16 cellular contexts compared by ENCODE assay signal in the genomic region with DNA sequence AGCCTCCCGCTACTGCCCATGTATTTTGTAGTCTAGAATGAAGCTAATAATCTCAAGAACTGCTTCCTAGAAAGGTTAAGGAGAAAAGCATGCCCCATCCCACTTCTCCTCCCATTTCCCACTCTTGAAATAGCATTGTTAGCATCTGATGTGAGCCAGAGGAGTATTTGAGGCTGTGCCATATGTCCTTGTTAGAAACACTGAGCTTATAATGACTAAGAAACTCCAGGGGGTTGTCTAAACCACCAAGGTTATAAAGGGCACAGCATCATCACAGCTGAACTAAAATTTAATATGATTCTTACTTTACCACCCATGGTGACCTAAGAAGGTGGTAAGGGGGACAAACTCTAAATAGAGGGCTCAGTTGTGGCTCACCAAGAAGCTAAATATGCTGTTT. TPM values are rescaled to one million over a fixed set of nuclear protein-coding genes. Genes with fewer than 3 reads are reported as not detected.
DNase-seq lines count a peak whose midpoint lies in the region; ATAC-seq, FAIRE-seq and TF ChIP-seq lines count a peak whose summit lies in the region.
"Had no signal": no experiment of that assay in that cellular context is flagged by ENCODE, and none has a peak within 500 bp of the region (broad histone marks: within the 10 kb centered on the region; RNA-seq: fewer than 3 reads in every experiment).

No MANE protein-coding gene starts in this region.

- H3K27ac ChIP-seq in heart left ventricle: peak overlapping the region in 8 of 12 donors; percentile 14 to 69 (median 45)
- H3K27ac ChIP-seq in tibial nerve: peak overlapping the region in 3 of 4 donors; percentile 3 to 77 (median 71)
- H3K27ac ChIP-seq: cardiac muscle cell, neutrophil, stomach had no signal

- intact Hi-C loops in heart left ventricle (cut with DNase I) (no loop called here), Right ventricle myocardium superior (cut with DNase I) (no loop called here)

- H3K4me1 ChIP-seq in heart left ventricle: peaks cover 0 to 34% (median 11%) of the 10 kb centered on the region in 12 donors
- peaks cover 0 to 20% (median 5%) of the 10 kb centered on the region in 4 donors for H3K4me1 ChIP-seq in tibial nerve
- H3K4me1 ChIP-seq: BE2C had no signal

- ATAC-seq in heart left ventricle: peak in 2 of 4 donors; percentile 52 to 71
- ATAC-seq in Right ventricle myocardium superior (ENCODE audit: poor library complexity): no peak
- ATAC-seq in GM19455 (IDR thresholded peaks at IDR 0.05; ENCODE audit: unreplicated experiment): no peak
- no peak for ATAC-seq in HG03196 (IDR thresholded peaks at IDR 0.05; ENCODE audit: unreplicated experiment)

- no peak for TF ChIP-seq EP300 in tibial nerve (IDR thresholded peaks at IDR 0.05)

- 65 to 79% (median 78%) methylated on average over 1 of the region's 1 CpG for WGBS in heart left ventricle, 4 donors
- 95% methylated on average over 1 of the region's 1 CpG for WGBS in tibial nerve, 2 donors

- peaks cover 0 to 4% (median 0%) of the 10 kb centered on the region in 12 donors for H3K9me3 ChIP-seq in heart left ventricle
- no peaks in the 10 kb centered on the region for H3K9me3 ChIP-seq in tibial nerve
- H3K9me3 ChIP-seq: BE2C, stomach had no signal

- TF ChIP-seq CTCF in heart left ventricle (IDR thresholded peaks at IDR 0.05) (no peak), foreskin fibroblast (IDR thresholded peaks at IDR 0.05; ENCODE audit: low read depth, low read length) (no peak), tibial nerve (IDR thresholded peaks at IDR 0.05) (no peak)

- peak; percentile 87 for FAIRE-seq in RCC 7860 (lab: Jason Lieb, UNC)

- H3K36me3 ChIP-seq in heart left ventricle: no peaks in the 10 kb centered on the region
- no peaks in the 10 kb centered on the region for H3K36me3 ChIP-seq in tibial nerve
- H3K36me3 ChIP-seq: BE2C, cardiac muscle cell, neutrophil, stomach had no signal

- no peak for TF ChIP-seq POLR2A in heart left ventricle (IDR thresholded peaks at IDR 0.05)
- no peak for TF ChIP-seq POLR2A in tibial nerve (IDR thresholded peaks at IDR 0.05)

- H3K27me3 ChIP-seq in heart left ventricle (no peaks in the 10 kb centered on the region), tibial nerve (no peaks in the 10 kb centered on the region)
- H3K27me3 ChIP-seq: BE2C, cardiac muscle cell, neutrophil, stomach had no signal

- DNase-seq in heart left ventricle: no peak
- DNase-seq in Right ventricle myocardium superior: no peak
- peak; percentile 72 for DNase-seq in RCC 7860 (ENCODE audit: low spot score)
- peak; percentile 90 to 93 for DNase-seq in foreskin fibroblast
- DNase-seq in tibial nerve (ENCODE audit: low spot score in 2 of 2): no peak
- no peak for DNase-seq in 8988T
- DNase-seq: activated T-cell treated with anti-CD3 and anti-CD28 coated beads, Interleukin-2, amount 50 U/mL, for 1 hour; BE2C; KBM-7; RPMI8226; stomach had no signal

- no peak overlapping the region for H3K4me3 ChIP-seq in heart left ventricle
- no peak overlapping the region for H3K4me3 ChIP-seq in foreskin fibroblast (ENCODE audit: low read depth in 1 of 2, low read length in 2 of 2)
- H3K4me3 ChIP-seq in tibial nerve: no peak overlapping the region
- H3K4me3 ChIP-seq: cardiac muscle cell, stomach had no signal

RNA-seq across cellular contexts. Expression of gene TSPYL6, which starts 16.6 kb away (rescaled TPM):
- total RNA-seq in heart left ventricle (under 1 TPM in 1 of 9 donors, not detected in 8; 0.12 TPM), Right ventricle myocardium superior (not detected), tibial nerve (1 to 10 TPM in 1 of 4 donors, under 1 TPM in 1, not detected in 2; 0.21 to 1.7 TPM)
- polyA plus RNA-seq in heart left ventricle: under 1 TPM; 0.03 to 0.08 TPM
- total RNA-seq: cardiac muscle cell, lower leg skin, stomach had no signal
- polyA plus RNA-seq: cardiac muscle cell, stomach had no signal

Comparison
In these comparisons a context has a peak if more than half of its experiments do, and no peak if none do; other contexts are left out.
1. DNase-seq: peak in RCC 7860 (single experiment) and foreskin fibroblast (2 of 2); none in heart left ventricle (0 of 5), Right ventricle myocardium superior (single experiment), tibial nerve (0 of 2) and 8988T (single experiment).